ENCODE assay signal across 1 cellular context in genomic region chr6:134178230-134179044, GRCh38.
TF ChIP-seq lines count a peak whose summit lies in the region.

No MANE protein-coding gene starts in this region.

TF ChIP-seq in IMR-90, 13 proteins besides CTCF, POLR2A, EP300 and RAD21 (continued from another document):
- TF ChIP-seq ELK1 (IDR thresholded peaks at IDR 0.05; ENCODE audit: borderline replicate concordance, low read depth, low read length) (no peak), MAFK (IDR thresholded peaks at IDR 0.05; ENCODE audit: low read depth, low read length) (no peak), RFX5 (IDR thresholded peaks at IDR 0.05; ENCODE audit: low read depth, low read length) (0 out of 2 replicates have a peak, but pooled peaks have one; percentile 11), RCOR1 (IDR thresholded peaks at IDR 0.05; ENCODE audit: insufficient replicate concordance, low read length) (peak; percentile 36), MAZ (IDR thresholded peaks at IDR 0.05; ENCODE audit: borderline replicate concordance, low read depth, low read length) (no peak)
